ENCODE assay signal across 8 cellular contexts in genomic region chr18:500556-501405, GRCh38. TPM values are rescaled to one million over a fixed set of nuclear protein-coding genes. Genes with fewer than 3 reads are reported as not detected.
DNase-seq lines count a peak whose midpoint lies in the region; TF ChIP-seq lines count a peak whose summit lies in the region.

TSS of gene COLEC12 (minus strand) at chr18:500701. CDS start at chr18:500514, 187 bp downstream.

- H3K27me3 ChIP-seq in neuronal stem cell (ENCODE audit: control insufficient read depth in 3 of 3, insufficient read depth in 3 of 3, low read depth in 1 of 3, low read length in 3 of 3): peaks cover 13 to 61% (median 36%) of the 10 kb centered on the region in 3 experiments

- H3K4me1 ChIP-seq in neuronal stem cell (ENCODE audit: control insufficient read depth in 2 of 2, insufficient read depth in 1 of 2, low read depth in 1 of 2, low read length in 2 of 2): peaks cover 0 to 6% of the 10 kb centered on the region in 2 donors

- no peak within 1 kb of the TSS for H4K8ac ChIP-seq in neuronal stem cell (ENCODE audit: low read depth, low read length)

- H3K36me3 ChIP-seq in neuronal stem cell (replicated peaks in 1 of 2; ENCODE audit: control insufficient read depth in 2 of 2, insufficient read depth in 2 of 2, low read length in 2 of 2): no peaks in the 10 kb centered on the region

- H2BK120ac ChIP-seq in neuronal stem cell (ENCODE audit: low read depth, low read length): no peak within 1 kb of the TSS

- H2BK5ac ChIP-seq in neuronal stem cell (ENCODE audit: low read length): no peak within 1 kb of the TSS

- no CpG with 5 or more reads among the region's 90 CpGs for WGBS in neuronal stem cell (ENCODE audit: extremely low coverage in 2 of 2, insufficient read length in 2 of 2, insufficient replicate concordance in 1 of 2), 2 donors

- no peak within 1 kb of the TSS for H4K91ac ChIP-seq in neuronal stem cell (ENCODE audit: low read depth, low read length, poor library complexity)

- no peaks in the 10 kb centered on the region for H3K79me1 ChIP-seq in neuronal stem cell (ENCODE audit: low read depth, low read length)

- H2BK15ac ChIP-seq in neuronal stem cell (ENCODE audit: low read length): no peak within 1 kb of the TSS

- peak within 1 kb of the TSS; percentile 77 for H2AFZ ChIP-seq in neuronal stem cell (ENCODE audit: low read length)

- no peak within 1 kb of the TSS for H2AK5ac ChIP-seq in neuronal stem cell (ENCODE audit: low read depth, low read length)

- H3K4me3 ChIP-seq in AG10803 (ENCODE audit: low read length): peak within 1 kb of the TSS; percentile 89
- H3K4me3 ChIP-seq in fibroblast of mammary gland (ENCODE audit: control insufficient read depth, low read depth, low read length): peak within 1 kb of the TSS; percentile 75
- peak within 1 kb of the TSS; percentile 31 to 86 for H3K4me3 ChIP-seq in neuronal stem cell (ENCODE audit: low read length in 2 of 2)

- H3K9me3 ChIP-seq in neuronal stem cell (replicated peaks in 1 of 2; ENCODE audit: control insufficient read depth in 2 of 2, insufficient read depth in 1 of 2, low read depth in 1 of 2, low read length in 2 of 2): no peaks in the 10 kb centered on the region

- peak within 1 kb of the TSS; percentile 4 for H3K23ac ChIP-seq in neuronal stem cell (ENCODE audit: low read depth, low read length, poor library complexity)

- H3K9ac ChIP-seq in neuronal stem cell (ENCODE audit: low read depth, low read length, poor library complexity): peak within 1 kb of the TSS; percentile 54

- no peak within 1 kb of the TSS for H3K4ac ChIP-seq in neuronal stem cell (ENCODE audit: low read length)

- peak within 1 kb of the TSS; percentile 91 for H3K18ac ChIP-seq in neuronal stem cell (ENCODE audit: low read length)

- H3K14ac ChIP-seq in neuronal stem cell (ENCODE audit: low read length): no peak within 1 kb of the TSS

- no peak within 1 kb of the TSS for H2BK12ac ChIP-seq in neuronal stem cell (ENCODE audit: low read length)

- DNase-seq in AG10803 (ENCODE audit: low read depth) (peak; percentile 34), NCI-H69 (lab: John Stamatoyannopoulos, UW) (peak; percentile 62), fibroblast of mammary gland (ENCODE audit: low read depth) (no peak), neuronal stem cell (ENCODE audit: low spot score) (peak; percentile 58), kidney glomerular epithelial cell (lab: John Stamatoyannopoulos, UW) (no peak), SKM-1 (lab: John Stamatoyannopoulos, UW; ENCODE audit: unreplicated experiment) (no peak), superior temporal gyrus (ENCODE audit: extremely low spot score) (no peak)
- no peak for DNase-seq in activated CD8-positive, alpha-beta memory T cell treated with anti-CD3 and anti-CD28 coated beads, Interleukin-2, amount 50 U/mL, for 4 hours

- peak within 1 kb of the TSS; percentile 98 for H3K4me2 ChIP-seq in neuronal stem cell (ENCODE audit: insufficient read depth, low read length, poor library complexity, severe bottlenecking)

- TF ChIP-seq CTCF in AG10803 (conservative IDR thresholded peaks at IDR 0.05; ENCODE audit: low read length): no peak
- TF ChIP-seq CTCF in fibroblast of mammary gland (conservative IDR thresholded peaks at IDR 0.05; ENCODE audit: control insufficient read depth, insufficient read depth, low read depth, low read length): no peak

- H3K27ac ChIP-seq in neuronal stem cell (replicated peaks; ENCODE audit: low read length): no peak within 1 kb of the TSS

RNA-seq across cellular contexts. Expression of gene COLEC12, which starts in this region (rescaled TPM):
- polyA plus RNA-seq in neuronal stem cell (2013, experiment 1 of 2): 1.0 TPM
- 1.1 TPM for polyA plus RNA-seq in neuronal stem cell (2013, experiment 2 of 2)

Comparison
In these comparisons a context has a peak if more than half of its experiments do, and no peak if none do; other contexts are left out.
1. DNase-seq: peak in AG10803 (single experiment), NCI-H69 (single experiment) and neuronal stem cell (single experiment); none in fibroblast of mammary gland (single experiment), kidney glomerular epithelial cell (single experiment), SKM-1 (single experiment), activated CD8-positive, alpha-beta memory T cell treated with anti-CD3 and anti-CD28 coated beads, Interleukin-2, amount 50 U/mL, for 4 hours (single experiment) and superior temporal gyrus (single experiment).
2. Peak in every context shown above with its lines, with median percentiles within 50 percentile points of each other: H3K4me3 ChIP-seq.